ENCODE assay signal across 2 cellular contexts in genomic region chr7:94395141-94396041, GRCh38.
TF ChIP-seq lines count a peak whose summit lies in the region.

No MANE protein-coding gene starts in this region.

TF ChIP-seq in GM23338, 12 proteins besides CTCF, POLR2A, EP300 and RAD21 (continued from another document):
- TF ChIP-seq, protein P1, sequence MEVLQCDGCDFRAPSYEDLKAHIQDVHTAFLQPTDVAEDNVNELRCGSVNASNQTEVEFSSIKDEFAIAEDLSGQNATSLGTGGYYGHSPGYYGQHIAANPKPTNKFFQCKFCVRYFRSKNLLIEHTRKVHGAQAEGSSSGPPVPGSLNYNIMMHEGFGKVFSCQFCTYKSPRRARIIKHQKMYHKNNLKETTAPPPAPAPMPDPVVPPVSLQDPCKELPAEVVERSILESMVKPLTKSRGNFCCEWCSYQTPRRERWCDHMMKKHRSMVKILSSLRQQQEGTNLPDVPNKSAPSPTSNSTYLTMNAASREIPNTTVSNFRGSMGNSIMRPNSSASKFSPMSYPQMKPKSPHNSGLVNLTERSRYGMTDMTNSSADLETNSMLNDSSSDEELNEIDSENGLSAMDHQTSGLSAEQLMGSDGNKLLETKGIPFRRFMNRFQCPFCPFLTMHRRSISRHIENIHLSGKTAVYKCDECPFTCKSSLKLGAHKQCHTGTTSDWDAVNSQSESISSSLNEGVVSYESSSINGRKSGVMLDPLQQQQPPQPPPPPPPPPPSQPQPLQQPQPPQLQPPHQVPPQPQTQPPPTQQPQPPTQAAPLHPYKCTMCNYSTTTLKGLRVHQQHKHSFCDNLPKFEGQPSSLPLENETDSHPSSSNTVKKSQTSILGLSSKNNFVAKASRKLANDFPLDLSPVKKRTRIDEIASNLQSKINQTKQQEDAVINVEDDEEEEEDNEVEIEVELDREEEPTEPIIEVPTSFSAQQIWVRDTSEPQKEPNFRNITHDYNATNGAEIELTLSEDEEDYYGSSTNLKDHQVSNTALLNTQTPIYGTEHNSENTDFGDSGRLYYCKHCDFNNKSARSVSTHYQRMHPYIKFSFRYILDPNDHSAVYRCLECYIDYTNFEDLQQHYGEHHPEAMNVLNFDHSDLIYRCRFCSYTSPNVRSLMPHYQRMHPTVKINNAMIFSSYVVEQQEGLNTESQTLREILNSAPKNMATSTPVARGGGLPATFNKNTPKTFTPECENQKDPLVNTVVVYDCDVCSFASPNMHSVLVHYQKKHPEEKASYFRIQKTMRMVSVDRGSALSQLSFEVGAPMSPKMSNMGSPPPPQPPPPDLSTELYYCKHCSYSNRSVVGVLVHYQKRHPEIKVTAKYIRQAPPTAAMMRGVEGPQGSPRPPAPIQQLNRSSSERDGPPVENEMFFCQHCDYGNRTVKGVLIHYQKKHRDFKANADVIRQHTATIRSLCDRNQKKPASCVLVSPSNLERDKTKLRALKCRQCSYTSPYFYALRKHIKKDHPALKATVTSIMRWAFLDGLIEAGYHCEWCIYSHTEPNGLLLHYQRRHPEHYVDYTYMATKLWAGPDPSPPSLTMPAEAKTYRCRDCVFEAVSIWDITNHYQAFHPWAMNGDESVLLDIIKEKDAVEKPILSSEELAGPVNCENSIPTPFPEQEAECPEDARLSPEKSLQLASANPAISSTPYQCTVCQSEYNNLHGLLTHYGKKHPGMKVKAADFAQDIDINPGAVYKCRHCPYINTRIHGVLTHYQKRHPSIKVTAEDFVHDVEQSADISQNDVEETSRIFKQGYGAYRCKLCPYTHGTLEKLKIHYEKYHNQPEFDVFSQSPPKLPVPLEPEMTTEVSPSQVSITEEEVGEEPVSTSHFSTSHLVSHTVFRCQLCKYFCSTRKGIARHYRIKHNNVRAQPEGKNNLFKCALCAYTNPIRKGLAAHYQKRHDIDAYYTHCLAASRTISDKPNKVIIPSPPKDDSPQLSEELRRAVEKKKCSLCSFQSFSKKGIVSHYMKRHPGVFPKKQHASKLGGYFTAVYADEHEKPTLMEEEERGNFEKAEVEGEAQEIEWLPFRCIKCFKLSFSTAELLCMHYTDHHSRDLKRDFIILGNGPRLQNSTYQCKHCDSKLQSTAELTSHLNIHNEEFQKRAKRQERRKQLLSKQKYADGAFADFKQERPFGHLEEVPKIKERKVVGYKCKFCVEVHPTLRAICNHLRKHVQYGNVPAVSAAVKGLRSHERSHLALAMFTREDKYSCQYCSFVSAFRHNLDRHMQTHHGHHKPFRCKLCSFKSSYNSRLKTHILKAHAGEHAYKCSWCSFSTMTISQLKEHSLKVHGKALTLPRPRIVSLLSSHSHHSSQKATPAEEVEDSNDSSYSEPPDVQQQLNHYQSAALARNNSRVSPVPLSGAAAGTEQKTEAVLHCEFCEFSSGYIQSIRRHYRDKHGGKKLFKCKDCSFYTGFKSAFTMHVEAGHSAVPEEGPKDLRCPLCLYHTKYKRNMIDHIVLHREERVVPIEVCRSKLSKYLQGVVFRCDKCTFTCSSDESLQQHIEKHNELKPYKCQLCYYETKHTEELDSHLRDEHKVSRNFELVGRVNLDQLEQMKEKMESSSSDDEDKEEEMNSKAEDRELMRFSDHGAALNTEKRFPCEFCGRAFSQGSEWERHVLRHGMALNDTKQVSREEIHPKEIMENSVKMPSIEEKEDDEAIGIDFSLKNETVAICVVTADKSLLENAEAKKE (CRISPR knock-in tag; IDR thresholded peaks at IDR 0.05) = no peak
- peak; percentile 32; the same call in 1 of the 2 replicates for TF ChIP-seq NANOG (IDR thresholded peaks at IDR 0.05; ENCODE audit: borderline replicate concordance)
- no peak; the same call in 1 of the 2 replicates for TF ChIP-seq POLR2AphosphoS5 (IDR thresholded peaks at IDR 0.05; ENCODE audit: low read depth)

TF ChIP-seq in Ishikawa, 13 proteins besides CTCF, POLR2A, EP300 and RAD21 (continued from another document):
- TF ChIP-seq, protein P2, sequence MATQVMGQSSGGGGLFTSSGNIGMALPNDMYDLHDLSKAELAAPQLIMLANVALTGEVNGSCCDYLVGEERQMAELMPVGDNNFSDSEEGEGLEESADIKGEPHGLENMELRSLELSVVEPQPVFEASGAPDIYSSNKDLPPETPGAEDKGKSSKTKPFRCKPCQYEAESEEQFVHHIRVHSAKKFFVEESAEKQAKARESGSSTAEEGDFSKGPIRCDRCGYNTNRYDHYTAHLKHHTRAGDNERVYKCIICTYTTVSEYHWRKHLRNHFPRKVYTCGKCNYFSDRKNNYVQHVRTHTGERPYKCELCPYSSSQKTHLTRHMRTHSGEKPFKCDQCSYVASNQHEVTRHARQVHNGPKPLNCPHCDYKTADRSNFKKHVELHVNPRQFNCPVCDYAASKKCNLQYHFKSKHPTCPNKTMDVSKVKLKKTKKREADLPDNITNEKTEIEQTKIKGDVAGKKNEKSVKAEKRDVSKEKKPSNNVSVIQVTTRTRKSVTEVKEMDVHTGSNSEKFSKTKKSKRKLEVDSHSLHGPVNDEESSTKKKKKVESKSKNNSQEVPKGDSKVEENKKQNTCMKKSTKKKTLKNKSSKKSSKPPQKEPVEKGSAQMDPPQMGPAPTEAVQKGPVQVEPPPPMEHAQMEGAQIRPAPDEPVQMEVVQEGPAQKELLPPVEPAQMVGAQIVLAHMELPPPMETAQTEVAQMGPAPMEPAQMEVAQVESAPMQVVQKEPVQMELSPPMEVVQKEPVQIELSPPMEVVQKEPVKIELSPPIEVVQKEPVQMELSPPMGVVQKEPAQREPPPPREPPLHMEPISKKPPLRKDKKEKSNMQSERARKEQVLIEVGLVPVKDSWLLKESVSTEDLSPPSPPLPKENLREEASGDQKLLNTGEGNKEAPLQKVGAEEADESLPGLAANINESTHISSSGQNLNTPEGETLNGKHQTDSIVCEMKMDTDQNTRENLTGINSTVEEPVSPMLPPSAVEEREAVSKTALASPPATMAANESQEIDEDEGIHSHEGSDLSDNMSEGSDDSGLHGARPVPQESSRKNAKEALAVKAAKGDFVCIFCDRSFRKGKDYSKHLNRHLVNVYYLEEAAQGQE (IDR thresholded peaks at IDR 0.05; ENCODE audit: low read depth) = no peak
- TF ChIP-seq EGR1 (IDR thresholded peaks at IDR 0.05) (no peak), CREB1 (IDR thresholded peaks at IDR 0.05; ENCODE audit: low read depth) (no peak), TAF1 (IDR thresholded peaks at IDR 0.05; ENCODE audit: low read depth) (no peak), YY1 (IDR thresholded peaks at IDR 0.05; ENCODE audit: low read depth) (no peak), CEBPB (IDR thresholded peaks at IDR 0.05) (no peak), TCF12 (IDR thresholded peaks at IDR 0.05; ENCODE audit: low read depth) (no peak), USF1 (IDR thresholded peaks at IDR 0.05) (no peak), NFIC (IDR thresholded peaks at IDR 0.05) (no peak), ZBTB7A (IDR thresholded peaks at IDR 0.05; ENCODE audit: low read depth) (no peak)
TF ChIP-seq in Ishikawa: peak in this region for 0.
